In the genomic region with DNA sequence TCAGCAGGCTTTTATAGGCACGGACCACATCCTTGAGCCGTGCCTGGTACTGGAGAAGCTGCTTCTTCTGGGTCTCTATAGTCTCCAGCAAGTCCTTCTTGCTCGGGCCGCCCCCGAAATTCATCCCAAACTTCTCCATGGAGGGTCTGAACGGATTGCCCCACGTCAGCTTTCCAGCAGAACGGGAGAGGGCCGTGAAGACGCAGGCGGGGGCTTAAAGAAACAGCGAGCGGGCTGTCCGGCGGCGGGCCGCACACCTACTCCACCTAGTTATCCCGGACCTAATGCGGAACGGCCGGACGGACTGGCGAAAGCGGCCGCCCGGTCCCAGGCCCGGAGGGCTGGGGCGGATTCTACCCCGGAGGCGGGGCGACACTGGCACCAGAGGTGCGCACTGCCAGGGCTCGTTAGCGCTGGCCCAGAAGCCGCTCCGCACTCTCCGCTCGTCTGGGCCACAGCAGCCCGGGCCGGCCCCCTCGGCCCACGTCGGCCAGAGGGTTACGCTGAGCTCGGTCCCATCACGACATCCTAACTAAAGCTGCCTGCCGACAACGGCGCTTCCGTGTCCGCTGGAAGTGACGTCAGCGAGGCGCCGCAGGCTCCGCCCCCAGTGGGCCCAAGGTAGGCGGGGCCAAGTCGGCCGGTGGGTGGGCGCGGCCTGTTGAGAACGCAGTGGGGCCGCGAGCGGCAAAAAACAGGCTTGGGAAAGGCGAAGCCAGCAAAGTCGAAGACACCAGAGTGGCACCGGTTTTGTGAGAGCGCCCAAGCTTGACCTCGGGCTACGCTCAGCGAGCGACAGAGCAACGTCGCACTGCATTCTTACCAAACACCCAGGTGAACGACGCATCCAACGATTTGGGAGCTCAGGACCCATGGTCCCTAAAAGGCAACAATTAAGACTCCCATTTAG, we compare ENCODE assay signal across 1 cellular context.
TF ChIP-seq lines count a peak whose summit lies in the region.

A gene with protein sequence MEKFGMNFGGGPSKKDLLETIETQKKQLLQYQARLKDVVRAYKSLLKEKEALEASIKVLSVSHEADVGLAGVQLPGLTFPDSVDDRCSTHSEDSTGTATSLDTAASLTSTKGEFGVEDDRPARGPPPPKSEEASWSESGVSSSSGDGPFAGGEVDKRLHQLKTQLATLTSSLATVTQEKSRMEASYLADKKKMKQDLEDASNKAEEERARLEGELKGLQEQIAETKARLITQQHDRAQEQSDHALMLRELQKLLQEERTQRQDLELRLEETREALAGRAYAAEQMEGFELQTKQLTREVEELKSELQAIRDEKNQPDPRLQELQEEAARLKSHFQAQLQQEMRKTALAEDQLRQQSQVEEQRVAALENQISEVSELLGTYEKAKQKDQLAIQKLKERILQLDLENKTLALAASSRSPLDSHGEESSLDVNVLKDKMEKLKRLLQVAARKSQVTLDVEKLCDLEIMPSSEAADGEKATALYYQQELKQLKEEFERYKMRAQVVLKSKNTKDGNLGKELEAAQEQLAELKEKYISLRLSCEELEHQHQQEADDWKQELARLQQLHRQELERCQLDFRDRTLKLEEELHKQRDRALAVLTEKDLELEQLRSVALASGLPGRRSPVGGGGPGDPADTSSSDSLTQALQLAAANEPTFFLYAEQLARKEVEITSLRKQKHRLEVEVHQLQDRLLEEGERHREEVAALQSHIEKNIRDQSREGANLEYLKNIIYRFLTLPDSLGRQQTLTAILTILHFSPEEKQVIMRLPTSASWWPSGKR (minus strand): TSS at position 553 of the 910 bp plus-strand sequence. CDS start 414 bp downstream, at position 139.

TF ChIP-seq in Ishikawa, 13 proteins besides CTCF, POLR2A, EP300 and RAD21:
- TF ChIP-seq, protein P1, sequence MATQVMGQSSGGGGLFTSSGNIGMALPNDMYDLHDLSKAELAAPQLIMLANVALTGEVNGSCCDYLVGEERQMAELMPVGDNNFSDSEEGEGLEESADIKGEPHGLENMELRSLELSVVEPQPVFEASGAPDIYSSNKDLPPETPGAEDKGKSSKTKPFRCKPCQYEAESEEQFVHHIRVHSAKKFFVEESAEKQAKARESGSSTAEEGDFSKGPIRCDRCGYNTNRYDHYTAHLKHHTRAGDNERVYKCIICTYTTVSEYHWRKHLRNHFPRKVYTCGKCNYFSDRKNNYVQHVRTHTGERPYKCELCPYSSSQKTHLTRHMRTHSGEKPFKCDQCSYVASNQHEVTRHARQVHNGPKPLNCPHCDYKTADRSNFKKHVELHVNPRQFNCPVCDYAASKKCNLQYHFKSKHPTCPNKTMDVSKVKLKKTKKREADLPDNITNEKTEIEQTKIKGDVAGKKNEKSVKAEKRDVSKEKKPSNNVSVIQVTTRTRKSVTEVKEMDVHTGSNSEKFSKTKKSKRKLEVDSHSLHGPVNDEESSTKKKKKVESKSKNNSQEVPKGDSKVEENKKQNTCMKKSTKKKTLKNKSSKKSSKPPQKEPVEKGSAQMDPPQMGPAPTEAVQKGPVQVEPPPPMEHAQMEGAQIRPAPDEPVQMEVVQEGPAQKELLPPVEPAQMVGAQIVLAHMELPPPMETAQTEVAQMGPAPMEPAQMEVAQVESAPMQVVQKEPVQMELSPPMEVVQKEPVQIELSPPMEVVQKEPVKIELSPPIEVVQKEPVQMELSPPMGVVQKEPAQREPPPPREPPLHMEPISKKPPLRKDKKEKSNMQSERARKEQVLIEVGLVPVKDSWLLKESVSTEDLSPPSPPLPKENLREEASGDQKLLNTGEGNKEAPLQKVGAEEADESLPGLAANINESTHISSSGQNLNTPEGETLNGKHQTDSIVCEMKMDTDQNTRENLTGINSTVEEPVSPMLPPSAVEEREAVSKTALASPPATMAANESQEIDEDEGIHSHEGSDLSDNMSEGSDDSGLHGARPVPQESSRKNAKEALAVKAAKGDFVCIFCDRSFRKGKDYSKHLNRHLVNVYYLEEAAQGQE (IDR thresholded peaks at IDR 0.05; ENCODE audit: low read depth) = 0 out of 2 replicates have a peak, but pooled peaks have one; percentile 8
- TF ChIP-seq TAF1 (IDR thresholded peaks at IDR 0.05; ENCODE audit: low read depth) (peak; percentile 82), YY1 (IDR thresholded peaks at IDR 0.05; ENCODE audit: low read depth) (0 out of 2 replicates have a peak, but pooled peaks have one; percentile 28), ZBTB7A (IDR thresholded peaks at IDR 0.05; ENCODE audit: low read depth) (no peak), NFIC (IDR thresholded peaks at IDR 0.05) (no peak; the same call in 1 of the 2 replicates), TCF12 (IDR thresholded peaks at IDR 0.05; ENCODE audit: low read depth) (0 out of 2 replicates have a peak, but pooled peaks have one; percentile 52), TEAD4 (IDR thresholded peaks at IDR 0.05) (no peak), CREB1 (IDR thresholded peaks at IDR 0.05; ENCODE audit: low read depth) (peak; percentile 90)
- TF ChIP-seq, protein P2, sequence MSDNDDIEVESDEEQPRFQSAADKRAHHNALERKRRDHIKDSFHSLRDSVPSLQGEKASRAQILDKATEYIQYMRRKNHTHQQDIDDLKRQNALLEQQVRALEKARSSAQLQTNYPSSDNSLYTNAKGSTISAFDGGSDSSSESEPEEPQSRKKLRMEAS (IDR thresholded peaks at IDR 0.05) = peak; percentile 91
